In genomic region chr2:42859006-42859552, GRCh38 we compare ENCODE assay signal across 9 cellular contexts.
DNase-seq lines count a peak whose midpoint lies in the region; ATAC-seq and TF ChIP-seq lines count a peak whose summit lies in the region.
"Had no signal": no experiment of that assay in that cellular context is flagged by ENCODE, and none has a peak within 500 bp of the region (broad histone marks: within the 10 kb centered on the region; RNA-seq: fewer than 3 reads in every experiment).

No MANE protein-coding gene starts in this region.

- no peaks in the 10 kb centered on the region for H3K27me3 Mint-ChIP-seq in nephron progenitor cell (ENCODE audit: low read depth, poor library complexity)

- H3K27me3 ChIP-seq in BLaER1 treated with 17β-estradiol and CSF1 and Interleukin-3, amounts not matched to agents 10 nM and 100 nM = peaks cover 0 to 30% (median 0%) of the 10 kb centered on the region in 11 experiments; a peak in 6 of 22 replicates
- H3K27me3 ChIP-seq in testis = no peaks in the 10 kb centered on the region

- no peak overlapping the region for H3K4me3 Mint-ChIP-seq in nephron progenitor cell
- H3K4me3 Mint-ChIP-seq: T-helper 1 cell treated with Interleukin-12 subunit alpha and Interleukin-12 subunit beta and Interleukin-4 antibody, amounts not matched to agents 30 μg/mL and 1 μg/mL, for 36 hours had no signal

- H3K27ac ChIP-seq in BLaER1 treated with 17β-estradiol and CSF1 and Interleukin-3, amounts not matched to agents 10 nM and 100 nM = no peak overlapping the region
- H3K27ac ChIP-seq in testis = no peak overlapping the region

- peak; percentile 5 for DNase-seq in GOT3 (lab: John Stamatoyannopoulos, UW)
- DNase-seq in NCI-H748 (lab: John Stamatoyannopoulos, UW; ENCODE audit: unreplicated experiment) = peak; percentile 53
- DNase-seq in activated CD4-positive, alpha-beta T cell treated with anti-CD3 and anti-CD28 coated beads, Interleukin-2, amount 50 U/mL, for 24 hours (ENCODE audit: low read depth in 1 of 2, low spot score in 1 of 2) = peak; percentile 46 to 69
- peak; percentile 56 for DNase-seq in effector CD8-positive, alpha-beta T cell (lab: John Stamatoyannopoulos, UW)
- DNase-seq in nephron progenitor cell = peak; percentile 84
- peak; percentile 88 for DNase-seq in testis

- ATAC-seq in HG03280 (IDR thresholded peaks at IDR 0.05; ENCODE audit: unreplicated experiment) = no peak

- H3K9me3 ChIP-seq in BLaER1 treated with 17β-estradiol and CSF1 and Interleukin-3, amounts not matched to agents 10 nM and 100 nM (replicated peaks in 1 of 11) = peaks cover 0 to 7% (median 0%) of the 10 kb centered on the region in 11 experiments; a peak in 4 of 22 replicates
- H3K9me3 ChIP-seq in testis = no peaks in the 10 kb centered on the region

- H3K4me3 ChIP-seq in BLaER1 treated with 17β-estradiol and CSF1 and Interleukin-3, amounts not matched to agents 10 nM and 100 nM = no peak overlapping the region
- H3K4me3 ChIP-seq in testis = no peak overlapping the region

- peak overlapping the region in 8 of 11 experiments; percentile 35 to 92 (median 84); a peak in 13 of 22 replicates for H3K4me2 ChIP-seq in BLaER1 treated with 17β-estradiol and CSF1 and Interleukin-3, amounts not matched to agents 10 nM and 100 nM

- peaks cover 4% of the 10 kb centered on the region for H3K36me3 Mint-ChIP-seq in nephron progenitor cell (ENCODE audit: low read depth)

- no peak for TF ChIP-seq POLR2A in testis (IDR thresholded peaks at IDR 0.05)

- H4K20me1 ChIP-seq in BLaER1 treated with 17β-estradiol and CSF1 and Interleukin-3, amounts not matched to agents 10 nM and 100 nM = no peaks in the 10 kb centered on the region

- H3K4me1 ChIP-seq in BLaER1 treated with 17β-estradiol and CSF1 and Interleukin-3, amounts not matched to agents 10 nM and 100 nM = peaks cover 22 to 82% (median 68%) of the 10 kb centered on the region in 10 experiments
- peaks cover 8% of the 10 kb centered on the region for H3K4me1 ChIP-seq in testis

- no peak overlapping the region for H3K27ac Mint-ChIP-seq in nephron progenitor cell
- H3K27ac Mint-ChIP-seq: T-helper 1 cell treated with Interleukin-12 subunit alpha and Interleukin-12 subunit beta and Interleukin-4 antibody, amounts not matched to agents 30 μg/mL and 1 μg/mL, for 36 hours had no signal

- peaks cover 8% of the 10 kb centered on the region for H3K9me3 Mint-ChIP-seq in nephron progenitor cell
- H3K9me3 Mint-ChIP-seq: T-helper 1 cell treated with Interleukin-12 subunit alpha and Interleukin-12 subunit beta and Interleukin-4 antibody, amounts not matched to agents 30 μg/mL and 1 μg/mL, for 36 hours had no signal

- peaks cover 56% of the 10 kb centered on the region for H3K4me1 Mint-ChIP-seq in nephron progenitor cell

- 30 to 36% methylated on average over 2 of the region's 2 CpGs for WGBS in testis, 2 donors

- no peak overlapping the region for H3K9ac ChIP-seq in BLaER1 treated with 17β-estradiol and CSF1 and Interleukin-3, amounts not matched to agents 10 nM and 100 nM

- TF ChIP-seq CTCF in nephron progenitor cell (IDR thresholded peaks at IDR 0.05) (peak; percentile 95), testis (IDR thresholded peaks at IDR 0.05) (peak; percentile 90 to 95 (median 92))

- no peaks in the 10 kb centered on the region for H3K36me3 ChIP-seq in BLaER1 treated with 17β-estradiol and CSF1 and Interleukin-3, amounts not matched to agents 10 nM and 100 nM
- H3K36me3 ChIP-seq in testis (ENCODE audit: low read depth, missing control alignments) = no peaks in the 10 kb centered on the region

- intact Hi-C loops in testis (cut with DNase I; ENCODE audit: low total_unique reads) = no loop called here

Comparison
In these comparisons a context has a peak if more than half of its experiments do, and no peak if none do; other contexts are left out.
1. DNase-seq: peak in every context shown above with its lines; median percentile 88 in testis; 84 in nephron progenitor cell; 58 in activated CD4-positive, alpha-beta T cell treated with anti-CD3 and anti-CD28 coated beads, Interleukin-2, amount 50 U/mL, for 24 hours; 56 in effector CD8-positive, alpha-beta T cell; 53 in NCI-H748; 5 in GOT3.